In genomic region chr16:14629919-14630619, GRCh38 we compare ENCODE assay signal across 8 cellular contexts. TPM values are rescaled to one million over a fixed set of nuclear protein-coding genes. Genes with fewer than 3 reads are reported as not detected.
DNase-seq lines count a peak whose midpoint lies in the region; ATAC-seq and TF ChIP-seq lines count a peak whose summit lies in the region.

Gene PARN, minus strand, starts transcription at chr16:14630260. Its CDS starts 135 bp downstream, at chr16:14630125.

- H2AFZ ChIP-seq in GM23248: peak within 1 kb of the TSS; percentile 93

- H3K9ac ChIP-seq in GM23248: peak within 1 kb of the TSS; percentile 96

- peaks cover 4 to 21% of the 10 kb centered on the region in 2 donors for H3K36me3 Mint-ChIP-seq in naive B cell
- H3K36me3 Mint-ChIP-seq in stimulated activated effector memory CD8-positive, alpha-beta T cell treated with anti-CD3 and anti-CD28 coated beads, Interleukin-12 subunit alpha, Interleukin-12 subunit beta, amount 100 ng/mL, for 72 hours: peaks cover 76% of the 10 kb centered on the region

- H3K27me3 Mint-ChIP-seq in naive B cell: no peaks in the 10 kb centered on the region

- H3K4me1 ChIP-seq in GM23248 (ENCODE audit: insufficient read depth): peaks cover 28% of the 10 kb centered on the region

- H3K9me2 ChIP-seq in GM23248 (ENCODE audit: insufficient read depth): no peaks in the 10 kb centered on the region

- H3K27ac Mint-ChIP-seq in naive B cell: peak within 1 kb of the TSS; percentile 98 to 100 (median 99)
- H3K27ac Mint-ChIP-seq in stimulated activated effector memory CD8-positive, alpha-beta T cell treated with anti-CD3 and anti-CD28 coated beads, Interleukin-12 subunit alpha, Interleukin-12 subunit beta, amount 100 ng/mL, for 72 hours: peak within 1 kb of the TSS; percentile 95

- peaks cover 0 to 5% (median 4%) of the 10 kb centered on the region in 7 donors for H3K9me3 Mint-ChIP-seq in naive B cell
- H3K9me3 Mint-ChIP-seq in stimulated activated effector memory CD8-positive, alpha-beta T cell treated with anti-CD3 and anti-CD28 coated beads, Interleukin-12 subunit alpha, Interleukin-12 subunit beta, amount 100 ng/mL, for 72 hours: peaks cover 3% of the 10 kb centered on the region

- peak; percentile 61 to 64 for ATAC-seq in naive B cell (ENCODE audit: low read depth in 2 of 2)
- peak; percentile 72 for ATAC-seq in stimulated activated effector memory CD8-positive, alpha-beta T cell treated with anti-CD3 and anti-CD28 coated beads, Interleukin-12 subunit alpha, Interleukin-12 subunit beta, amount 100 ng/mL, for 72 hours

- no peak for TF ChIP-seq CTCF in LNCaP clone FGC (IDR thresholded peaks at IDR 0.05; ENCODE audit: control insufficient read depth, extremely low read depth, insufficient read depth)

- no peaks in the 10 kb centered on the region for H3K9me3 ChIP-seq in GM23248 (ENCODE audit: low read depth)

- peaks cover 54% of the 10 kb centered on the region for H3K79me2 ChIP-seq in GM23248 (ENCODE audit: insufficient read depth)

- peak within 1 kb of the TSS; percentile 80 to 97 (median 90) for H3K4me3 Mint-ChIP-seq in naive B cell
- peak within 1 kb of the TSS; percentile 96 for H3K4me3 Mint-ChIP-seq in stimulated activated effector memory CD8-positive, alpha-beta T cell treated with anti-CD3 and anti-CD28 coated beads, Interleukin-12 subunit alpha, Interleukin-12 subunit beta, amount 100 ng/mL, for 72 hours

- peak within 1 kb of the TSS; percentile 76 for H3K27ac ChIP-seq in GM23248

- peak within 1 kb of the TSS; percentile 94 for H3K4me2 ChIP-seq in GM23248 (ENCODE audit: unreplicated experiment)

- H3K4me3 ChIP-seq in GM23248: peak within 1 kb of the TSS; percentile 89
- H3K4me3 ChIP-seq in LNCaP clone FGC (ENCODE audit: low read depth, low read length): peak within 1 kb of the TSS; percentile 88

- peak; percentile 91 for DNase-seq in DMS79 (lab: John Stamatoyannopoulos, UW)
- peak; percentile 99 for DNase-seq in GM23248
- DNase-seq in LNCaP clone FGC (ENCODE audit: low read depth): peak; percentile 80
- peak; percentile 99 for DNase-seq in RPMI8226
- DNase-seq in activated T-helper 1 cell treated with anti-CD3 and anti-CD28 coated beads, Interleukin-2, amount 50 U/mL, for 16 hours (ENCODE audit: low read depth in 1 of 2, low spot score in 1 of 2): peak; percentile 93 to 95
- peak; percentile 96 for DNase-seq in fibroblast of gingiva (ENCODE audit: low read depth)
- DNase-seq in naive B cell: peak; percentile 98
- peak; percentile 96 to 98 for DNase-seq in stimulated activated effector memory CD8-positive, alpha-beta T cell treated with anti-CD3 and anti-CD28 coated beads, Interleukin-12 subunit alpha, Interleukin-12 subunit beta, amount 100 ng/mL, for 72 hours (ENCODE audit: low spot score in 2 of 2)

- peaks cover 16% of the 10 kb centered on the region for H3K36me3 ChIP-seq in GM23248 (ENCODE audit: low read depth)

- H4K20me1 ChIP-seq in GM23248 (ENCODE audit: insufficient read depth): peaks cover 10% of the 10 kb centered on the region; the same call in 1 of the 2 replicates

- in situ Hi-C loops in GM23248 (cut with MboI): no loop called here

- H3K27me3 ChIP-seq in GM23248 (replicated peaks; ENCODE audit: insufficient read depth): no peaks in the 10 kb centered on the region

- peaks cover 31 to 54% (median 42%) of the 10 kb centered on the region in 3 donors for H3K4me1 Mint-ChIP-seq in naive B cell
- peaks cover 33% of the 10 kb centered on the region for H3K4me1 Mint-ChIP-seq in stimulated activated effector memory CD8-positive, alpha-beta T cell treated with anti-CD3 and anti-CD28 coated beads, Interleukin-12 subunit alpha, Interleukin-12 subunit beta, amount 100 ng/mL, for 72 hours

- WGBS in GM23248 (ENCODE audit: low coverage in 1 of 2, low lambda C conversion rate in 2 of 2, missing lambda C conversion rate in 2 of 2), 2 experiments: 1% methylated on average over 30 to 46 of the region's 51 CpGs

- H3F3A ChIP-seq in GM23248 (ENCODE audit: insufficient read depth): peaks cover 4% of the 10 kb centered on the region; the same call in 1 of the 2 replicates

RNA-seq across cellular contexts. Expression of gene PARN, which starts in this region (rescaled TPM):
- total RNA-seq in GM23248 (2014; rRNA removed; shearing (Covaris generic)): 35.0 and 53.1 TPM in 2 replicates
- polyA plus RNA-seq in GM23248 (2016; fragmentation: Nextera tagmentation; extraction: Ambion mirVana) (31.7 and 35.4 TPM in 2 replicates), naive B cell (ENCODE audit: low read depth in 6 of 6) (10 to 100 TPM; 43.7 to 64.7 (median 55.4) TPM)

Comparison
In these comparisons a context has a peak if more than half of its experiments do, and no peak if none do; other contexts are left out.
1. Peak in every context shown above with its lines: DNase-seq, ATAC-seq, H3K4me3 ChIP-seq and H3K27ac ChIP-seq.